12 cellular contexts compared by ENCODE assay signal in the genomic region with DNA sequence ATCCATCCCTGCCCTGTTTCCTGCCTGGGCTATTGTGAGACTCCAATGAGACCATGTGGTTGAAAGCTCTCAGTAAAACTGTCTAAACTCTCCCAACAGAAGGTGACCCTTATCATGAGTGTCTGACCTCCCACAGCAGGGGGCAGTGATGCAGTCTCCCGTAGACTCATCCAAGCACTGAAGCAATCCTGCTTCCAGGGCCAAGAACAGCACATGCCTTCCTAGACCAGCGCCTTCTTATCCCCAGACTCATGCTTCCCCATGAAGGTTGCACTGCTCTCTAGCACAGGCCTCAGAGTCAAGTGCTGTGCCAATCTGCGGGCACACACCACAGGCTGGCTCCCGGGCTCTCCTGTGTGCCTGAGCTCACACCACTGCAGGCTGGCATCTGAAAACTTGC.
DNase-seq lines count a peak whose midpoint lies in the region; ATAC-seq and TF ChIP-seq lines count a peak whose summit lies in the region.
"Had no signal": no experiment of that assay in that cellular context is flagged by ENCODE, and none has a peak within 500 bp of the region (broad histone marks: within the 10 kb centered on the region; RNA-seq: fewer than 3 reads in every experiment).

No MANE protein-coding gene starts in this region.

- H3K9me3 ChIP-seq in left ventricle myocardium inferior (replicated peaks) (no peaks in the 10 kb centered on the region), sigmoid colon (no peaks in the 10 kb centered on the region)

- TF ChIP-seq EP300 in sigmoid colon (IDR thresholded peaks at IDR 0.05): no peak

- H3K27me3 ChIP-seq in left ventricle myocardium inferior (ENCODE audit: low read depth) (no peaks in the 10 kb centered on the region), sigmoid colon (no peaks in the 10 kb centered on the region)

- H3K4me3 ChIP-seq in WI38 (ENCODE audit: low read depth, low read length): no peak overlapping the region
- no peak overlapping the region for H3K4me3 ChIP-seq in left ventricle myocardium inferior
- H3K4me3 ChIP-seq in sigmoid colon: no peak overlapping the region

- TF ChIP-seq POLR2A in sigmoid colon (IDR thresholded peaks at IDR 0.05): no peak

- intact Hi-C loops in left ventricle myocardium inferior (cut with micrococcal nuclease) (no loop called here), sigmoid colon (cut with DNase I) (no loop called here)

- H3K27ac ChIP-seq in left ventricle myocardium inferior (replicated peaks) (peak overlapping the region; percentile 78), sigmoid colon (peak overlapping the region; percentile 94 to 98 (median 98))
- H3K27ac ChIP-seq: parathyroid adenoma had no signal

- H3K4me1 ChIP-seq in left ventricle myocardium inferior (peaks cover 94% of the 10 kb centered on the region), sigmoid colon (peaks cover 0 to 75% (median 58%) of the 10 kb centered on the region in 4 donors)

- no peak for ATAC-seq in GM18520 (IDR thresholded peaks at IDR 0.05; ENCODE audit: unreplicated experiment)
- ATAC-seq: HCT116 had no signal

- DNase-seq in GM03348 (ENCODE audit: low spot score) (peak; percentile 82), left ventricle myocardium inferior (peak; percentile 53), sigmoid colon (peak; percentile 90), SK-N-DZ (ENCODE audit: low spot score) (no peak), NCI-H2196 treated with DMSO at 0.1 percent for 48 hours (lab: John Stamatoyannopoulos, UW; ENCODE audit: unreplicated experiment) (no peak), cerebellar cortex (ENCODE audit: low spot score) (no peak)
- DNase-seq: activated CD4-positive, alpha-beta T cell treated with anti-CD3 and anti-CD28 coated beads, Interleukin-2, amount 10 ng/mL, durations not matched to agents 7 days and 5 days; endodermal cell had no signal

- WGBS in sigmoid colon, 2 donors: 77 to 81% methylated on average over 4 of the region's 4 CpGs

- H3K36me3 ChIP-seq in left ventricle myocardium inferior (peaks cover 98% of the 10 kb centered on the region), sigmoid colon (peaks cover 81 to 99% (median 92%) of the 10 kb centered on the region in 4 donors)

- peak; percentile 54 for TF ChIP-seq CTCF in WI38 (IDR thresholded peaks at IDR 0.05; ENCODE audit: low read depth, low read length)
- peak; percentile 55 for TF ChIP-seq CTCF in left ventricle myocardium inferior (IDR thresholded peaks at IDR 0.05; ENCODE audit: borderline replicate concordance)
- no peak for TF ChIP-seq CTCF in sigmoid colon (IDR thresholded peaks at IDR 0.05)

Comparison
In these comparisons a context has a peak if more than half of its experiments do, and no peak if none do; other contexts are left out.
1. DNase-seq: peak in GM03348 (single experiment), left ventricle myocardium inferior (single experiment) and sigmoid colon (single experiment); none in SK-N-DZ (single experiment), NCI-H2196 treated with DMSO at 0.1 percent for 48 hours (single experiment) and cerebellar cortex (single experiment).
2. CTCF ChIP-seq: peak in WI38 (single experiment) and left ventricle myocardium inferior (single experiment); none in sigmoid colon (0 of 4).